Comparison of ENCODE assay signal across 18 cellular contexts in genomic region chr7:149870274-149870673, GRCh38. TPM values are rescaled to one million over a fixed set of nuclear protein-coding genes. Genes with fewer than 3 reads are reported as not detected.
A peak's percentile ranks its signal among the peaks of the same experiment; 100 is the strongest.
DNase-seq lines count a peak whose midpoint lies in the region; ATAC-seq, FAIRE-seq and TF ChIP-seq lines count a peak whose summit lies in the region.
"Had no signal": no experiment of that assay in that cellular context is flagged by ENCODE, and none has a peak within 500 bp of the region (broad histone marks: within the 10 kb centered on the region; RNA-seq: fewer than 3 reads in every experiment).

No MANE protein-coding gene starts in this region.

- peaks cover 8% of the 10 kb centered on the region for H3K36me3 Mint-ChIP-seq in activated CD4-positive, alpha-beta T cell treated with anti-CD3 and anti-CD28 coated beads, Interleukin-2, amount 10 ng/mL, durations not matched to agents 24 days and 14 days (ENCODE audit: low read depth)
- H3K36me3 Mint-ChIP-seq in osteocyte (ENCODE audit: unreplicated experiment) = no peaks in the 10 kb centered on the region

- DNase-seq in activated CD4-positive, alpha-beta T cell treated with anti-CD3 and anti-CD28 coated beads, Interleukin-2, amount 10 ng/mL, durations not matched to agents 24 days and 14 days = no peak
- DNase-seq in activated CD4-positive, alpha-beta T cell treated with anti-CD3 and anti-CD28 coated beads for 1 hour = no peak
- no peak for DNase-seq in Jurkat, Clone E6-1 (ENCODE audit: low read depth, low spot score)
- DNase-seq in GM12878 (ENCODE audit: low read depth, low spot score) (no peak), osteocyte (ENCODE audit: extremely low spot score, unreplicated experiment) (peak; percentile 57), NAMALWA (ENCODE audit: low spot score) (no peak)
- DNase-seq: COR-L47; dorsolateral prefrontal cortex; EL; esophagus squamous epithelium; NCI-H2171; NCI-H774; stimulated activated CD4-positive, alpha-beta T cell treated with anti-CD3 and anti-CD28 coated beads, Interleukin-4, amount 100 ng/mL, for 1 hour; tibial artery had no signal

- H3K9me3 ChIP-seq in GM12878 (replicated peaks; ENCODE audit: control insufficient read depth, insufficient read depth, low read length) = no peaks in the 10 kb centered on the region
- H3K9me3 ChIP-seq: esophagus squamous epithelium, tibial artery had no signal

- BruUV-seq in GM12878 (replicated peaks; lab: Mats Ljungman, UMichigan) = no TSS peak

- peak overlapping the region; percentile 83 for H3K27ac Mint-ChIP-seq in activated CD4-positive, alpha-beta T cell treated with anti-CD3 and anti-CD28 coated beads, Interleukin-2, amount 10 ng/mL, durations not matched to agents 24 days and 14 days
- no peak overlapping the region for H3K27ac Mint-ChIP-seq in osteocyte (ENCODE audit: unreplicated experiment)

- FAIRE-seq in GM12878 (lab: Jason Lieb, UNC) = no peak
- FAIRE-seq: A204.1 had no signal

- H3K4me1 ChIP-seq in GM12878 (ENCODE audit: control insufficient read depth, insufficient read depth, low read length) = peaks cover 51% of the 10 kb centered on the region

- TF ChIP-seq EP300 in GM12878 (IDR thresholded peaks at IDR 0.05; ENCODE audit: borderline replicate concordance in 1 of 2, control insufficient read depth in 1 of 2, low read depth in 2 of 2, low read length in 2 of 2) = no peak

- CTCF ChIA-PET in GM12878 (lab: Yijun Ruan, JAX) = no interaction called here

- intact Hi-C loops in activated CD4-positive, alpha-beta T cell treated with anti-CD3 and anti-CD28 coated beads, Interleukin-2, amount 10 ng/mL, durations not matched to agents 24 days and 14 days (cut with micrococcal nuclease) = loop anchor here (2.0 to 10.0 kb wide), 4 partner anchors 13 to 625 kb away; partner anchors contain the start of gene REPIN1
- intact Hi-C loops in GM12878 (cut with micrococcal nuclease; ENCODE audit: unreplicated experiment) = loop anchor here (2.0 kb wide), 1 partner anchor 31 kb away; the partner anchor contains the start of gene ZNF862

- H4K20me1 ChIP-seq in GM12878 (ENCODE audit: control insufficient read depth, insufficient read depth) = no peaks in the 10 kb centered on the region

- no peaks in the 10 kb centered on the region for H3K27me3 ChIP-seq in GM12878 (replicated peaks in 1 of 2; ENCODE audit: control insufficient read depth in 2 of 2, insufficient read depth in 2 of 2, low read length in 1 of 2)
- H3K27me3 ChIP-seq: dorsolateral prefrontal cortex, esophagus squamous epithelium, tibial artery had no signal

- H2AFZ ChIP-seq in GM12878 (ENCODE audit: control insufficient read depth, low read depth, low read length) = peak overlapping the region; percentile 76

- no peaks in the 10 kb centered on the region for H3K27me3 Mint-ChIP-seq in activated CD4-positive, alpha-beta T cell treated with anti-CD3 and anti-CD28 coated beads, Interleukin-2, amount 10 ng/mL, durations not matched to agents 24 days and 14 days
- no peaks in the 10 kb centered on the region for H3K27me3 Mint-ChIP-seq in osteocyte (ENCODE audit: unreplicated experiment)

- no peak for TF ChIP-seq RAD21 in GM12878 (IDR thresholded peaks at IDR 0.05; ENCODE audit: insufficient read depth, low read depth, low read length)

- POLR2A ChIA-PET in GM12878 (lab: Charles Lee) = no interaction called here

- peak overlapping the region; percentile 56 for H3K4me3 Mint-ChIP-seq in activated CD4-positive, alpha-beta T cell treated with anti-CD3 and anti-CD28 coated beads, Interleukin-2, amount 10 ng/mL, durations not matched to agents 24 days and 14 days
- no peak overlapping the region for H3K4me3 Mint-ChIP-seq in osteocyte (ENCODE audit: unreplicated experiment)

- H3K27ac ChIP-seq in GM12878 (ENCODE audit: control insufficient read depth, insufficient read depth) = peak overlapping the region; percentile 58
- H3K27ac ChIP-seq: tibial artery had no signal

- no peak for TF ChIP-seq CTCF in GM12878 (IDR thresholded peaks at IDR 0.05 in 2 of 3, conservative IDR thresholded peaks at IDR 0.05 in 1 of 3; ENCODE audit: control insufficient read depth in 2 of 3, extremely low read depth in 1 of 3, insufficient read depth in 1 of 3, low read depth in 3 of 3, low read length in 3 of 3)
- TF ChIP-seq CTCF in osteocyte (IDR thresholded peaks at IDR 0.05) = no peak

- SMC1A ChIA-PET in GM12878 (lab: Charles Lee; ENCODE audit: uncharacterized antibody, unreplicated experiment) = interaction anchor here (0.9 to 1.3 kb wide), 2 partner anchors 14 to 24 kb away, joined by 3 to 5 read pairs; no protein-coding TSS in a partner anchor

- H3K79me2 ChIP-seq in GM12878 (ENCODE audit: control insufficient read depth, insufficient read depth, low read length) = peaks cover 7% of the 10 kb centered on the region

- H3K9ac ChIP-seq in GM12878 (ENCODE audit: control insufficient read depth, insufficient read depth, low read length) = no peak overlapping the region

- peak overlapping the region; percentile 9 for H3K4me3 ChIP-seq in Jurkat, Clone E6-1 (ENCODE audit: low read length)
- no peak overlapping the region for H3K4me3 ChIP-seq in GM12878
- H3K4me3 ChIP-seq: dorsolateral prefrontal cortex, esophagus squamous epithelium, tibial artery had no signal

- in situ Hi-C loops in GM12878 (cut with MboI) = no loop called here

- H3K4me1 Mint-ChIP-seq in activated CD4-positive, alpha-beta T cell treated with anti-CD3 and anti-CD28 coated beads, Interleukin-2, amount 10 ng/mL, durations not matched to agents 24 days and 14 days = peaks cover 81% of the 10 kb centered on the region
- peaks cover 18% of the 10 kb centered on the region for H3K4me1 Mint-ChIP-seq in osteocyte (ENCODE audit: unreplicated experiment)

- H3K4me2 ChIP-seq in GM12878 (ENCODE audit: control insufficient read depth, insufficient read depth) = peak overlapping the region; percentile 53

- ATAC-seq in GM12878 = no peak
- no peak for ATAC-seq in HG03196 (IDR thresholded peaks at IDR 0.05; ENCODE audit: unreplicated experiment)
- no peak for ATAC-seq in GM18873 (IDR thresholded peaks at IDR 0.05; ENCODE audit: low FRiP score, unreplicated experiment)
- ATAC-seq: Panc1 had no signal

- no peak for TF ChIP-seq POLR2A in GM12878 (IDR thresholded peaks at IDR 0.05; ENCODE audit: low read depth, low read length)

- 95% methylated on average over 3 of the region's 3 CpGs for WGBS in GM12878 (ENCODE audit: insufficient coverage, insufficient replicate concordance, low lambda C conversion rate, missing lambda C conversion rate)

- RAD21 ChIA-PET in GM12878 (lab: Charles Lee; ENCODE audit: unreplicated experiment) = interaction anchor here (0.7 kb wide), 1 partner anchor 208 kb away, joined by 3 read pairs; no protein-coding TSS in a partner anchor

- no peaks in the 10 kb centered on the region for H3K36me3 ChIP-seq in GM12878 (ENCODE audit: control insufficient read depth in 2 of 2, insufficient read depth in 2 of 2, low read length in 1 of 2)

- no peaks in the 10 kb centered on the region for H3K9me3 Mint-ChIP-seq in activated CD4-positive, alpha-beta T cell treated with anti-CD3 and anti-CD28 coated beads, Interleukin-2, amount 10 ng/mL, durations not matched to agents 24 days and 14 days
- no peaks in the 10 kb centered on the region for H3K9me3 Mint-ChIP-seq in osteocyte (ENCODE audit: unreplicated experiment)

TF ChIP-seq in GM12878, 131 proteins besides CTCF, POLR2A, EP300 and RAD21 (continues in another document):
- TF ChIP-seq BMI1 (IDR thresholded peaks at IDR 0.05; ENCODE audit: borderline replicate concordance) (no peak), CHD4 (IDR thresholded peaks at IDR 0.05) (no peak)

RNA-seq across cellular contexts. Expression of gene ATP6V0E2, which starts 3.5 kb away (rescaled TPM):
- total RNA-seq in activated CD4-positive, alpha-beta T cell treated with anti-CD3 and anti-CD28 coated beads, Interleukin-2, amount 10 ng/mL, durations not matched to agents 24 days and 14 days = 43.5 and 46.7 TPM in 2 replicates
- polyA plus RNA-seq in Jurkat, Clone E6-1 (2012; ENCODE audit: insufficient read depth, insufficient read length) = 70.2 TPM
- total RNA-seq in GM12878 (2013; cell fraction: nucleolus; rRNA removed) = 16.9 and 18.7 TPM in 2 replicates
- total RNA-seq in GM12878 (2014; rRNA removed) (30.8 and 37.5 TPM in 2 replicates), GM12878 (2014; rRNA removed; fragmentation: Illumina TruSeq; extraction: Trizol) (14.1 and 16.3 TPM in 2 replicates), GM12878 (2021) (33.2 and 37.0 TPM in 2 replicates), osteocyte (27.1 and 30.8 TPM in 2 replicates)
- 7.2 TPM for polyA plus RNA-seq in GM12878 (2011; ENCODE audit: low read depth)
- polyA plus RNA-seq in GM12878 (2011; rRNA removed) (6.6 and 11.4 TPM in 2 replicates), GM12878 (2014; fragmentation: Illumina TruSeq; extraction: Trizol) (8.7 and 18.3 TPM in 2 replicates), GM12878 (2014; fragmentation: Nextera tagmentation; extraction: Ambion mirVana) (1 to 10 TPM; 1.5 to 1.8 TPM), GM12878 (2014; rRNA removed) (39.3 and 42.9 TPM in 2 replicates), GM12878 (2016; fragmentation: Nextera tagmentation; extraction: Ambion mirVana) (10 to 100 TPM; 51.0 to 54.7 TPM)
- 30.1 and 36.5 TPM in 2 replicates for polyA plus RNA-seq in GM12878 (2011; cell fraction: cytosol; rRNA removed)
- polyA plus RNA-seq in GM12878 (2011; cell fraction: nucleus; rRNA removed) = 53.6 and 72.8 TPM in 2 replicates
- polyA plus RNA-seq in GM12878 (2012) = 15.1 and 21.7 TPM in 2 replicates
- 6.5 and 13.9 TPM in 2 replicates for polyA minus RNA-seq in GM12878 (2011; rRNA and poly(A)+ RNA removed)
- polyA minus RNA-seq in GM12878 (2011; cell fraction: cytosol; rRNA and poly(A)+ RNA removed) = 8.4 and 16.0 TPM in 2 replicates
- polyA minus RNA-seq in GM12878 (2011; cell fraction: nucleus; rRNA and poly(A)+ RNA removed) = 10.8 and 14.8 TPM in 2 replicates

RNA-seq across cellular contexts. Expression of gene ZNF862, which starts 32.1 kb away (rescaled TPM):
- total RNA-seq in activated CD4-positive, alpha-beta T cell treated with anti-CD3 and anti-CD28 coated beads, Interleukin-2, amount 10 ng/mL, durations not matched to agents 24 days and 14 days = 16.6 and 18.3 TPM in 2 replicates
- polyA plus RNA-seq in Jurkat, Clone E6-1 (2012; ENCODE audit: insufficient read depth, insufficient read length) = 8.1 TPM
- 22.3 and 23.9 TPM in 2 replicates for total RNA-seq in GM12878 (2013; cell fraction: nucleolus; rRNA removed)
- total RNA-seq in GM12878 (2014; rRNA removed) (3.2 and 3.6 TPM in 2 replicates), GM12878 (2014; rRNA removed; fragmentation: Illumina TruSeq; extraction: Trizol) (3.3 and 4.0 TPM in 2 replicates), GM12878 (2021) (6.3 and 7.8 TPM in 2 replicates), osteocyte (25.3 and 28.6 TPM in 2 replicates)
- 3.2 TPM for polyA plus RNA-seq in GM12878 (2011; ENCODE audit: low read depth)
- polyA plus RNA-seq in GM12878 (2011; rRNA removed) (7.1 and 7.7 TPM in 2 replicates), GM12878 (2014; fragmentation: Illumina TruSeq; extraction: Trizol) (4.3 and 5.9 TPM in 2 replicates), GM12878 (2014; fragmentation: Nextera tagmentation; extraction: Ambion mirVana) (1 to 10 TPM in 1 of 2 experiments, under 1 TPM in 1; 0.49 to 1.3 TPM), GM12878 (2014; rRNA removed) (4.6 and 5.7 TPM in 2 replicates), GM12878 (2016; fragmentation: Nextera tagmentation; extraction: Ambion mirVana) (1 to 10 TPM; 2.5 to 2.7 TPM)
- 6.1 and 8.1 TPM in 2 replicates for polyA plus RNA-seq in GM12878 (2011; cell fraction: cytosol; rRNA removed)
- 16.4 and 24.9 TPM in 2 replicates for polyA plus RNA-seq in GM12878 (2011; cell fraction: nucleus; rRNA removed)
- polyA plus RNA-seq in GM12878 (2012) = 7.5 and 8.5 TPM in 2 replicates
- 7.8 and 10.7 TPM in 2 replicates for polyA minus RNA-seq in GM12878 (2011; rRNA and poly(A)+ RNA removed)
- polyA minus RNA-seq in GM12878 (2011; cell fraction: cytosol; rRNA and poly(A)+ RNA removed) = 1.1 and 2.1 TPM in 2 replicates
- 13.1 and 14.8 TPM in 2 replicates for polyA minus RNA-seq in GM12878 (2011; cell fraction: nucleus; rRNA and poly(A)+ RNA removed)
